ENCODE assay signal across 8 cellular contexts in the genomic region with DNA sequence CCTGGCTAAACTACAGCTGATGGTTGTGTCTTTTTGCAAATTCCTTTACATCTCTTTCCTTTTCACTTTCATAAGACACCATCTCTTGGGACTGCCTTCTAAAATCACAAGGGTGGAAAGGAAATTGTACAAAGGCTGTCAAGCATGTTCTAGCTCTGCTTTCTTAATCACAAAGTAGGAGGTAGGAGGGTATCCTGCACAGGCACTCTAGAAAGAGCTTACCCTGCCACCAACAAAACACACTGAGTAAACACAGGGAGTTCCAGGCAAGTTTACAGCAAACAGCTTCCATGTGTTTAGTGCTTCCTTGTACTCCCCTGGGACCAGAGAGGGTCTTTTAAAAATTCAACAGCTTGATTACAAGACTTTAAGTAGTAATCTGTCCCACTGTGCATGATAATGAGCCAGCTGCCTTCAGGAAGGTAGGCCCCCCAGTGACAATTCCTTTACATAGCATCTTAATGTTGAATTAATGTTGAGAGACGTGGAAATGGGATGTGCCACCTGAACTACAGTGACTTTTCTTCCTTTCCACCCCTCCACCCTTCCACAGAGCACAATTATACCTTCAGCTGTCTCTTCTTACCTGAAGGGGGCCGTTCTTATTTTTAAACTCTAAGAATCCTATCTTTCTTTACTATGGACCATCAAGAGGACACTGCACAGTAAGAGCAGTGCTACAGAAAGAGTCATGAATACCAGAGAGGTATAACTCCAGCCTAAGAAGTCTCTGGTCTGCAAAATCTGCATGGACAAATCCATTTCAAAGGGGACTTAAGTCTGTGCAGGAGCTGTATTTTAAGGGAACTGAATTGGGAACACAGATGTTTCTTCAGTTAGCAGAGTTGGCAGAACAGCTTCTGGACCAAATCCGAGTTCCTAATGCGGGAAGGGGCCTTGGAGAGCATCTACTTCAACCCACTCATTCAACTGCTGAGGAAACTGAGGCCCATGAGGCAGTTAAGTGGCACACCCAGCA. TPM values are rescaled to one million over a fixed set of nuclear protein-coding genes. Genes with fewer than 3 reads are reported as not detected.
DNase-seq lines count a peak whose midpoint lies in the region; ATAC-seq and TF ChIP-seq lines count a peak whose summit lies in the region.

No MANE protein-coding gene starts in this region.

- DNase-seq in Ammon's horn (ENCODE audit: low spot score): peak; percentile 71
- peak; percentile 28 for DNase-seq in HT1080 (ENCODE audit: low read depth)
- DNase-seq in astrocyte of the hippocampus (ENCODE audit: low read depth, low spot score): peak; percentile 57
- DNase-seq in kidney epithelial cell (ENCODE audit: low read depth): no peak
- no peak for DNase-seq in suprapubic skin (ENCODE audit: low spot score in 2 of 2)
- no peak for DNase-seq in GM19238 (ENCODE audit: insufficient read length, low spot score)
- DNase-seq in activated naive CD4-positive, alpha-beta T cell treated with anti-CD3 and anti-CD28 coated beads, Interleukin-2, amount 50 U/mL, for 16 hours: no peak

- ATAC-seq in GM18870 (IDR thresholded peaks at IDR 0.05; ENCODE audit: unreplicated experiment): no peak

- H3K27me3 ChIP-seq in kidney epithelial cell (ENCODE audit: control insufficient read depth, insufficient read depth, low read length) (no peaks in the 10 kb centered on the region), suprapubic skin (no peaks in the 10 kb centered on the region)

- H3K4me1 ChIP-seq in suprapubic skin: peaks cover 35% of the 10 kb centered on the region

- no peaks in the 10 kb centered on the region for H3K9me3 ChIP-seq in suprapubic skin

- H3K27ac ChIP-seq in suprapubic skin: peak overlapping the region; percentile 96

- TF ChIP-seq POLR2A in suprapubic skin (IDR thresholded peaks at IDR 0.05): peak in 1 of 2 donors; percentile 14

- no peak for TF ChIP-seq EP300 in suprapubic skin (IDR thresholded peaks at IDR 0.05)

- H3K4me3 ChIP-seq in kidney epithelial cell (ENCODE audit: low read depth, low read length): peak overlapping the region; percentile 82
- H3K4me3 ChIP-seq in suprapubic skin: peak overlapping the region; percentile 97

- no peaks in the 10 kb centered on the region for H3K36me3 ChIP-seq in kidney epithelial cell (ENCODE audit: control insufficient read depth, insufficient read depth, low read length)
- no peaks in the 10 kb centered on the region for H3K36me3 ChIP-seq in suprapubic skin

- 25% methylated on average over 4 of the region's 4 CpGs for WGBS in suprapubic skin

- peak; percentile 36 for TF ChIP-seq CTCF in kidney epithelial cell (IDR thresholded peaks at IDR 0.05; ENCODE audit: insufficient read depth, low read length, poor library complexity, severe bottlenecking)
- peak in 1 of 2 donors; percentile 12 for TF ChIP-seq CTCF in suprapubic skin (IDR thresholded peaks at IDR 0.05)

RNA-seq across cellular contexts. Expression of a gene that starts 2.2 kb away (rescaled TPM):
- total RNA-seq in HT1080 (2014; rRNA removed; shearing (Covaris generic)): 7.5 and 10.4 TPM in 2 replicates
- 5.1 and 5.3 TPM in 2 replicates for polyA plus RNA-seq in HT1080 (2015; cell fraction: cytosol; rRNA removed)
- polyA plus RNA-seq in HT1080 (2015; cell fraction: nucleus; rRNA removed): 5.8 and 7.6 TPM in 2 replicates
- total RNA-seq in kidney epithelial cell (3.9 and 4.9 TPM in 2 replicates), suprapubic skin (10 to 100 TPM; 29.0 to 80.0 (median 39.4) TPM)

Comparison
In these comparisons a context has a peak if more than half of its experiments do, and no peak if none do; other contexts are left out.
1. DNase-seq: peak in Ammon's horn (single experiment), HT1080 (single experiment) and astrocyte of the hippocampus (single experiment); none in kidney epithelial cell (single experiment), suprapubic skin (0 of 2), GM19238 (single experiment) and activated naive CD4-positive, alpha-beta T cell treated with anti-CD3 and anti-CD28 coated beads, Interleukin-2, amount 50 U/mL, for 16 hours (single experiment).